ENCODE assay signal across 8 cellular contexts in genomic region chr4:10006604-10007435, GRCh38. TPM values are rescaled to one million over a fixed set of nuclear protein-coding genes. Genes with fewer than 3 reads are reported as not detected.
DNase-seq lines count a peak whose midpoint lies in the region; ATAC-seq and TF ChIP-seq lines count a peak whose summit lies in the region.

No MANE protein-coding gene starts in this region.

- TF ChIP-seq CTCF in Calu3 (IDR thresholded peaks at IDR 0.05; ENCODE audit: unreplicated experiment) (no peak), RWPE1 (conservative IDR thresholded peaks at IDR 0.05; ENCODE audit: low read depth) (no peak), hepatocyte (IDR thresholded peaks at IDR 0.05; ENCODE audit: poor library complexity) (no peak), thoracic aorta (IDR thresholded peaks at IDR 0.05) (no peak), GM13977 (IDR thresholded peaks at IDR 0.05; ENCODE audit: extremely low read depth, insufficient read depth, missing control alignments) (no peak)

- H3K4me3 ChIP-seq in hepatocyte (no peak overlapping the region), thoracic aorta (peak overlapping the region; percentile 25)

- no peaks in the 10 kb centered on the region for H3K9me3 Mint-ChIP-seq in Calu3 (ENCODE audit: low read depth, unreplicated experiment)

- peaks cover 23% of the 10 kb centered on the region for H3K4me1 Mint-ChIP-seq in Calu3 (ENCODE audit: low read depth, unreplicated experiment)

- H3K4me3 Mint-ChIP-seq in Calu3 (ENCODE audit: low read depth, unreplicated experiment): peak overlapping the region; percentile 36

- H3K27ac ChIP-seq in RWPE1 (peak overlapping the region; percentile 91), hepatocyte (peak overlapping the region; percentile 91), thoracic aorta (peak overlapping the region; percentile 31 to 76)

- no peaks in the 10 kb centered on the region for H3K9me2 ChIP-seq in hepatocyte (replicated peaks; ENCODE audit: insufficient read depth)

- no peaks in the 10 kb centered on the region for H3K9me3 ChIP-seq in hepatocyte (ENCODE audit: low read depth)
- no peaks in the 10 kb centered on the region for H3K9me3 ChIP-seq in thoracic aorta

- no peak overlapping the region for H2AFZ ChIP-seq in hepatocyte

- intact Hi-C loops in Calu3 (cut with micrococcal nuclease; ENCODE audit: unreplicated experiment): loop anchor here (1.0 kb wide), 1 partner anchor 109 kb away; no protein-coding TSS in a partner anchor

- no peaks in the 10 kb centered on the region for H3K27me3 ChIP-seq in hepatocyte
- no peaks in the 10 kb centered on the region for H3K27me3 ChIP-seq in thoracic aorta (replicated peaks; ENCODE audit: insufficient read depth)

- H3K36me3 ChIP-seq in hepatocyte (replicated peaks; ENCODE audit: insufficient read depth, low read depth): no peaks in the 10 kb centered on the region
- H3K36me3 ChIP-seq in thoracic aorta: no peaks in the 10 kb centered on the region

- H3K27ac Mint-ChIP-seq in Calu3 (ENCODE audit: unreplicated experiment): peak overlapping the region; percentile 81

- WGBS in hepatocyte (ENCODE audit: low lambda C conversion rate, missing lambda C conversion rate): 70% methylated on average over 11 of the region's 11 CpGs

- ATAC-seq in HG02588 (IDR thresholded peaks at IDR 0.05; ENCODE audit: unreplicated experiment): peak; percentile 8
- ATAC-seq in thoracic aorta (ENCODE audit: insufficient number of reproducible peaks, low FRiP score, low read depth): no peak
- ATAC-seq in GM18519 (IDR thresholded peaks at IDR 0.05; ENCODE audit: low FRiP score, unreplicated experiment): no peak

- H3K36me3 Mint-ChIP-seq in Calu3 (ENCODE audit: insufficient read depth, unreplicated experiment): peaks cover 5% of the 10 kb centered on the region

- in situ Hi-C loops in GM13977 (cut with MboI; ENCODE audit: low pct_unique_long_range_greater_than_20kb, low sequenced_read_pairs, unreplicated experiment): no loop called here

- H3K27me3 Mint-ChIP-seq in Calu3 (ENCODE audit: unreplicated experiment): no peaks in the 10 kb centered on the region

- H3K4me1 ChIP-seq in hepatocyte (ENCODE audit: insufficient read depth) (peaks cover 24% of the 10 kb centered on the region), thoracic aorta (ENCODE audit: control insufficient read depth in 1 of 2, low read depth in 2 of 2) (peaks cover 18 to 34% of the 10 kb centered on the region in 2 donors)

- DNase-seq in Calu3 (peak; percentile 68), RWPE1 (ENCODE audit: low spot score) (peak; percentile 96), hepatocyte (ENCODE audit: low spot score) (peak; percentile 81), thoracic aorta (ENCODE audit: low spot score) (no peak), GM13977 (ENCODE audit: low spot score) (no peak), NCI-H446 treated with DMSO at 0.1 percent for 48 hours (lab: John Stamatoyannopoulos, UW) (no peak)

- no peaks in the 10 kb centered on the region for H3K79me2 ChIP-seq in hepatocyte

- no peaks in the 10 kb centered on the region for H4K20me1 ChIP-seq in hepatocyte (ENCODE audit: insufficient read depth, poor library complexity, severe bottlenecking)

- H3K4me2 ChIP-seq in hepatocyte: peak overlapping the region; percentile 56

- no TSS peak for BruUV-seq in Calu3 (replicated peaks; lab: Mats Ljungman, UMichigan)

- POLR2A ChIA-PET in RWPE1 (lab: Yijun Ruan, JAX; ENCODE audit: low non-redundant PET): no interaction called here

- CTCF ChIA-PET in Calu3 (lab: Charles Lee): interaction anchor here (1.4 kb wide), 1 partner anchor 9 kb away, joined by 8 read pairs; no protein-coding TSS in a partner anchor
- CTCF ChIA-PET in RWPE1 (lab: Yijun Ruan, JAX): interaction anchor here (0.5 kb wide), 1 partner anchor 296 kb away, joined by 3 read pairs; no protein-coding TSS in a partner anchor

RNA-seq across cellular contexts. Expression of gene SLC2A9, which starts 14.5 kb away (rescaled TPM):
- total RNA-seq in Calu3 (2022): 1.4 and 1.8 TPM in 2 replicates
- total RNA-seq in hepatocyte: 2.7 and 6.2 TPM in 2 replicates
- polyA plus RNA-seq in hepatocyte: 7.1 and 7.8 TPM in 2 replicates
- 10 to 100 TPM in 1 of 2 donors, 1 to 10 TPM in 1; 9.1 to 17.5 TPM for total RNA-seq in thoracic aorta

Comparison
In these comparisons a context has a peak if more than half of its experiments do, and no peak if none do; other contexts are left out.
1. DNase-seq: peak in Calu3 (single experiment), RWPE1 (single experiment) and hepatocyte (single experiment); none in thoracic aorta (single experiment), GM13977 (single experiment) and NCI-H446 treated with DMSO at 0.1 percent for 48 hours (single experiment).
2. Peak in every context shown above with its lines, with median percentiles within 50 percentile points of each other: H3K27ac ChIP-seq.